ENCODE assay signal across 1 cellular context in genomic region chr5:157290156-157290980, GRCh38.
TF ChIP-seq lines count a peak whose summit lies in the region.

No MANE protein-coding gene starts in this region.

TF ChIP-seq in SK-N-SH treated with all-trans-retinoic acid at 6 μM for 48 hours, 23 proteins besides CTCF, POLR2A, EP300 and RAD21 (continued from another document):
- TF ChIP-seq, protein P1, sequence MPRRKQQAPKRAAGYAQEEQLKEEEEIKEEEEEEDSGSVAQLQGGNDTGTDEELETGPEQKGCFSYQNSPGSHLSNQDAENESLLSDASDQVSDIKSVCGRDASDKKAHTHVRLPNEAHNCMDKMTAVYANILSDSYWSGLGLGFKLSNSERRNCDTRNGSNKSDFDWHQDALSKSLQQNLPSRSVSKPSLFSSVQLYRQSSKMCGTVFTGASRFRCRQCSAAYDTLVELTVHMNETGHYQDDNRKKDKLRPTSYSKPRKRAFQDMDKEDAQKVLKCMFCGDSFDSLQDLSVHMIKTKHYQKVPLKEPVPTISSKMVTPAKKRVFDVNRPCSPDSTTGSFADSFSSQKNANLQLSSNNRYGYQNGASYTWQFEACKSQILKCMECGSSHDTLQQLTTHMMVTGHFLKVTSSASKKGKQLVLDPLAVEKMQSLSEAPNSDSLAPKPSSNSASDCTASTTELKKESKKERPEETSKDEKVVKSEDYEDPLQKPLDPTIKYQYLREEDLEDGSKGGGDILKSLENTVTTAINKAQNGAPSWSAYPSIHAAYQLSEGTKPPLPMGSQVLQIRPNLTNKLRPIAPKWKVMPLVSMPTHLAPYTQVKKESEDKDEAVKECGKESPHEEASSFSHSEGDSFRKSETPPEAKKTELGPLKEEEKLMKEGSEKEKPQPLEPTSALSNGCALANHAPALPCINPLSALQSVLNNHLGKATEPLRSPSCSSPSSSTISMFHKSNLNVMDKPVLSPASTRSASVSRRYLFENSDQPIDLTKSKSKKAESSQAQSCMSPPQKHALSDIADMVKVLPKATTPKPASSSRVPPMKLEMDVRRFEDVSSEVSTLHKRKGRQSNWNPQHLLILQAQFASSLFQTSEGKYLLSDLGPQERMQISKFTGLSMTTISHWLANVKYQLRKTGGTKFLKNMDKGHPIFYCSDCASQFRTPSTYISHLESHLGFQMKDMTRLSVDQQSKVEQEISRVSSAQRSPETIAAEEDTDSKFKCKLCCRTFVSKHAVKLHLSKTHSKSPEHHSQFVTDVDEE (CRISPR knock-in tag; IDR thresholded peaks at IDR 0.05) = no peak
- no peak for TF ChIP-seq ZNF565 (CRISPR knock-in tag; conservative IDR thresholded peaks at IDR 0.05; ENCODE audit: low read depth)
